Comparison of ENCODE assay signal across 8 cellular contexts in genomic region chr5:126777974-126778674, GRCh38. TPM values are rescaled to one million over a fixed set of nuclear protein-coding genes. Genes with fewer than 3 reads are reported as not detected.
DNase-seq lines count a peak whose midpoint lies in the region; ATAC-seq, FAIRE-seq and TF ChIP-seq lines count a peak whose summit lies in the region.

No MANE protein-coding gene starts in this region.

- H3K27ac Mint-ChIP-seq in endodermal cell (peak overlapping the region; percentile 99), mesothelial cell of epicardium (peak overlapping the region; percentile 94)

- peak overlapping the region; percentile 97 for H3K9ac ChIP-seq in endodermal cell (ENCODE audit: extremely low read depth, low read length, poor library complexity, severe bottlenecking)

- H3K27me3 ChIP-seq in endodermal cell (ENCODE audit: control insufficient read depth, insufficient read depth, low read length, poor library complexity, severe bottlenecking): no peaks in the 10 kb centered on the region

- H3K4me1 ChIP-seq in endodermal cell (ENCODE audit: control insufficient read depth, insufficient read depth, low read length): no peaks in the 10 kb centered on the region

- ATAC-seq in GM21381 (IDR thresholded peaks at IDR 0.05; ENCODE audit: unreplicated experiment): peak; percentile 62

- peaks cover 34% of the 10 kb centered on the region for H3K36me3 ChIP-seq in endodermal cell (ENCODE audit: control insufficient read depth, insufficient read depth, low read length)

- WGBS in endodermal cell (ENCODE audit: insufficient coverage in 1 of 2, insufficient read length in 1 of 2), 2 experiments: 0% methylated on average over 42 to 66 of the region's 66 CpGs

- H3K27me3 Mint-ChIP-seq in endodermal cell (ENCODE audit: insufficient read depth) (no peaks in the 10 kb centered on the region), mesothelial cell of epicardium (ENCODE audit: low read depth) (no peaks in the 10 kb centered on the region)

- DNase-seq in COR-L47 (lab: John Stamatoyannopoulos, UW) (peak; percentile 96), HTR-8/SVneo (ENCODE audit: insufficient read length, low spot score) (peak; percentile 79), NOMO-1 treated with DMSO at 0.1 percent for 48 hours (lab: John Stamatoyannopoulos, UW; ENCODE audit: unreplicated experiment) (peak; percentile 98), endodermal cell (peak; percentile 97), mesothelial cell of epicardium (ENCODE audit: low spot score in 2 of 2, unreplicated experiment in 2 of 2) (peak; percentile 67 to 83)
- DNase-seq in activated CD8-positive, alpha-beta memory T cell treated with anti-CD3 and anti-CD28 coated beads, Interleukin-2, amount 50 U/mL, for 1 hour (ENCODE audit: extremely low read depth): peak; percentile 79
- peak; percentile 78 to 84 for DNase-seq in stimulated activated CD8-positive, alpha-beta memory T cell treated with anti-CD3 and anti-CD28 coated beads, Interleukin-15, amount 100 ng/mL, for 4 hours (ENCODE audit: low read depth in 2 of 2)

- peaks cover 15% of the 10 kb centered on the region for H3K4me1 Mint-ChIP-seq in endodermal cell
- H3K4me1 Mint-ChIP-seq in mesothelial cell of epicardium: peaks cover 24% of the 10 kb centered on the region

- H3K9me3 Mint-ChIP-seq in endodermal cell: no peaks in the 10 kb centered on the region
- no peaks in the 10 kb centered on the region for H3K9me3 Mint-ChIP-seq in mesothelial cell of epicardium

- TF ChIP-seq CTCF in endodermal cell (conservative IDR thresholded peaks at IDR 0.05): no peak
- TF ChIP-seq CTCF in mesothelial cell of epicardium (IDR thresholded peaks at IDR 0.05; ENCODE audit: unreplicated experiment): no peak

- peak overlapping the region; percentile 98 for H3K27ac ChIP-seq in endodermal cell (ENCODE audit: low read depth, low read length)

- H3K4me3 Mint-ChIP-seq in endodermal cell (peak overlapping the region; percentile 94), mesothelial cell of epicardium (peak overlapping the region; percentile 92)

- peak overlapping the region; percentile 87 for H3K4me3 ChIP-seq in endodermal cell (ENCODE audit: low read length)

- H3K9me3 ChIP-seq in endodermal cell (ENCODE audit: control insufficient read depth, low read length): peaks cover 11% of the 10 kb centered on the region

- peaks cover 18% of the 10 kb centered on the region for H3K36me3 Mint-ChIP-seq in endodermal cell (ENCODE audit: low read depth)
- peaks cover 2% of the 10 kb centered on the region for H3K36me3 Mint-ChIP-seq in mesothelial cell of epicardium

- FAIRE-seq in HTR-8/SVneo (lab: Jason Lieb, UNC): no peak

RNA-seq across cellular contexts. Expression of gene LMNB1, which starts 1.2 kb away (rescaled TPM):
- 100 to 1,000 TPM; 185 to 205 TPM for total RNA-seq in endodermal cell
- 204 TPM for polyA plus RNA-seq in endodermal cell (2013, experiment 1 of 2)
- polyA plus RNA-seq in endodermal cell (2013, experiment 2 of 2): 208 TPM
- 79.9 to 85.2 TPM (median 84.4 TPM) in 3 replicates for total RNA-seq in mesothelial cell of epicardium

Comparison
In these comparisons a context has a peak if more than half of its experiments do, and no peak if none do; other contexts are left out.
1. Peak in every context shown above with its lines: DNase-seq, ATAC-seq, H3K4me3 ChIP-seq and H3K27ac ChIP-seq.